11 cellular contexts compared by ENCODE assay signal in the genomic region with DNA sequence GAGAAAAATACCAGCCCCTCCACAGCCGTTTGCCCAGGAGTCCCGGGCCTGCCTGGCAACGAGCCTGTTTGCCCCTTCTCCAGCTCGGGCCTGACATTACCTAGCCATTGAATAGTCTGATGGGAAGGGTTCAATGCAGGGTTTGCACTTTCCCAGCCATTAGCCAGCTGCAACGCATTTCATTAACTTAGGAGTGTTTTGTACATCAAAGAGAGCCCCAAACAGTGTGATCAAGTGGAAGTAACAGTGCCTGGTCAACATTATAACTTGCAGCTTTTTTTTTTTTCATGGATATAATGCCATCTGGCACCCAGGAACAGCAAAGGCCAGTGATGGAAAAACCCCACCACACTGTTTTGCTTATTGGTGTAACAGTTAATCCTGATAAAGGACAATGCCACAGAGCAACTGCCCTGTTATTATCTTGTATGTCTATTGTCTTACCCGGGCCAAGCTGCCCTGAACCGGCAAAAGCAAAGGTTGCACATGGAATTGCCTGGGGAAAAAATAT. TPM values are rescaled to one million over a fixed set of nuclear protein-coding genes. Genes with fewer than 3 reads are reported as not detected.
DNase-seq lines count a peak whose midpoint lies in the region; ATAC-seq, FAIRE-seq and TF ChIP-seq lines count a peak whose summit lies in the region.
"Had no signal": no experiment of that assay in that cellular context is flagged by ENCODE, and none has a peak within 500 bp of the region (broad histone marks: within the 10 kb centered on the region; RNA-seq: fewer than 3 reads in every experiment).

No MANE protein-coding gene starts in this region.

- no peaks in the 10 kb centered on the region for H3K9me3 ChIP-seq in CD4-positive, CD25-positive, alpha-beta regulatory T cell (ENCODE audit: control insufficient read depth in 2 of 2, low read length in 2 of 2)
- H3K9me3 ChIP-seq in HUES48 (ENCODE audit: control insufficient read depth, insufficient read depth, low read length) (no peaks in the 10 kb centered on the region), thyroid gland (no peaks in the 10 kb centered on the region)

- H3K4me3 Mint-ChIP-seq in CD4-positive, CD25-positive, alpha-beta regulatory T cell = peak overlapping the region in 3 of 4 donors; percentile 10 to 66 (median 29)
- no peak overlapping the region for H3K4me3 Mint-ChIP-seq in activated CD4-positive, alpha-beta memory T cell treated with anti-CD3 and anti-CD28 coated beads for 36 hours
- H3K4me3 Mint-ChIP-seq: CD8-positive, alpha-beta memory T cell had no signal

- H3K4me3 ChIP-seq in CD4-positive, CD25-positive, alpha-beta regulatory T cell (ENCODE audit: low read depth, low read length) = no peak overlapping the region
- H3K4me3 ChIP-seq in HUES48 (ENCODE audit: low read depth, low read length) (peak overlapping the region; percentile 1; the same call in 1 of the 2 replicates), thyroid gland (replicated peaks in 1 of 3) (no peak overlapping the region)

- peak; percentile 96 for FAIRE-seq in islet of Langerhans (lab: Jason Lieb, UNC)

- no peak for TF ChIP-seq CTCF in thyroid gland (IDR thresholded peaks at IDR 0.05)

- no peaks in the 10 kb centered on the region for H3K27me3 Mint-ChIP-seq in CD4-positive, CD25-positive, alpha-beta regulatory T cell
- no peaks in the 10 kb centered on the region for H3K27me3 Mint-ChIP-seq in activated CD4-positive, alpha-beta memory T cell treated with anti-CD3 and anti-CD28 coated beads for 36 hours
- H3K27me3 Mint-ChIP-seq: CD8-positive, alpha-beta memory T cell had no signal

- ATAC-seq in CD4-positive, CD25-positive, alpha-beta regulatory T cell (ENCODE audit: low read depth in 2 of 2) = no peak
- no peak for ATAC-seq in GM21515 (IDR thresholded peaks at IDR 0.05; ENCODE audit: unreplicated experiment)
- ATAC-seq in GM19324 (IDR thresholded peaks at IDR 0.05; ENCODE audit: low FRiP score, unreplicated experiment) = no peak

- H3K36me3 Mint-ChIP-seq in CD4-positive, CD25-positive, alpha-beta regulatory T cell = peaks cover 9% of the 10 kb centered on the region
- H3K36me3 Mint-ChIP-seq in activated CD4-positive, alpha-beta memory T cell treated with anti-CD3 and anti-CD28 coated beads for 36 hours = no peaks in the 10 kb centered on the region

- intact Hi-C loops in thyroid gland (cut with DNase I) = no loop called here
- intact Hi-C loops in activated CD4-positive, alpha-beta memory T cell treated with anti-CD3 and anti-CD28 coated beads for 36 hours (cut with micrococcal nuclease) = loop anchor here (1.0 kb wide), 1 partner anchor 7 kb away; no protein-coding TSS in a partner anchor

- no peak overlapping the region for H3K9ac ChIP-seq in HUES48 (ENCODE audit: low read depth, low read length)

- peak overlapping the region in 1 of 3 donors; percentile 42 for H3K27ac Mint-ChIP-seq in CD4-positive, CD25-positive, alpha-beta regulatory T cell
- H3K27ac Mint-ChIP-seq in activated CD4-positive, alpha-beta memory T cell treated with anti-CD3 and anti-CD28 coated beads for 36 hours = no peak overlapping the region

- H3K4me1 ChIP-seq in CD4-positive, CD25-positive, alpha-beta regulatory T cell (ENCODE audit: control insufficient read depth, insufficient read depth, low read length, poor library complexity, severe bottlenecking) = peaks cover 40% of the 10 kb centered on the region
- H3K4me1 ChIP-seq in HUES48 (ENCODE audit: control insufficient read depth, insufficient read depth, low read length) = peaks cover 50% of the 10 kb centered on the region
- no peaks in the 10 kb centered on the region for H3K4me1 ChIP-seq in thyroid gland

- no peak for DNase-seq in CD4-positive, CD25-positive, alpha-beta regulatory T cell
- peak; percentile 78 for DNase-seq in NCI-H82 treated with DMSO at 0.1 percent for 48 hours (lab: John Stamatoyannopoulos, UW; ENCODE audit: unreplicated experiment)
- no peak for DNase-seq in thyroid gland
- DNase-seq in activated CD4-positive, alpha-beta memory T cell treated with anti-CD3 and anti-CD28 coated beads for 36 hours = no peak
- DNase-seq: activated effector memory CD4-positive, alpha-beta T cell treated with Interleukin-2 at 50 U/mL for 16 hours; CD8-positive, alpha-beta memory T cell; NCI-H2029 had no signal

- no peak for TF ChIP-seq POLR2A in thyroid gland (IDR thresholded peaks at IDR 0.05)

- peaks cover 32 to 73% (median 60%) of the 10 kb centered on the region in 4 donors for H3K4me1 Mint-ChIP-seq in CD4-positive, CD25-positive, alpha-beta regulatory T cell
- peaks cover 56% of the 10 kb centered on the region for H3K4me1 Mint-ChIP-seq in activated CD4-positive, alpha-beta memory T cell treated with anti-CD3 and anti-CD28 coated beads for 36 hours (ENCODE audit: low read depth)

- WGBS in thyroid gland, 2 donors = 63 to 70% methylated on average over 7 of the region's 7 CpGs

- no peaks in the 10 kb centered on the region for H3K9me3 Mint-ChIP-seq in CD4-positive, CD25-positive, alpha-beta regulatory T cell
- no peaks in the 10 kb centered on the region for H3K9me3 Mint-ChIP-seq in activated CD4-positive, alpha-beta memory T cell treated with anti-CD3 and anti-CD28 coated beads for 36 hours
- H3K9me3 Mint-ChIP-seq: CD8-positive, alpha-beta memory T cell had no signal

- no peaks in the 10 kb centered on the region for H3K27me3 ChIP-seq in CD4-positive, CD25-positive, alpha-beta regulatory T cell (ENCODE audit: control insufficient read depth, insufficient read depth, low read length)
- H3K27me3 ChIP-seq in HUES48 (ENCODE audit: control insufficient read depth, insufficient read depth, low read length) (no peaks in the 10 kb centered on the region), thyroid gland (no peaks in the 10 kb centered on the region)

- CTCF ChIA-PET in activated CD4-positive, alpha-beta memory T cell treated with anti-CD3 and anti-CD28 coated beads for 36 hours (lab: Charles Lee) = no interaction called here

- no peak overlapping the region for H3K27ac ChIP-seq in CD4-positive, CD25-positive, alpha-beta regulatory T cell (ENCODE audit: insufficient read depth, low read length, poor library complexity, severe bottlenecking)
- H3K27ac ChIP-seq in HUES48 (ENCODE audit: low read depth, low read length) (peak overlapping the region; percentile 85), thyroid gland (no peak overlapping the region)

- POLR2A ChIA-PET in activated CD4-positive, alpha-beta memory T cell treated with anti-CD3 and anti-CD28 coated beads for 36 hours (lab: Charles Lee) = no interaction called here

- H3K36me3 ChIP-seq in CD4-positive, CD25-positive, alpha-beta regulatory T cell (ENCODE audit: control insufficient read depth, insufficient read depth, low read length) = no peaks in the 10 kb centered on the region
- H3K36me3 ChIP-seq in HUES48 (ENCODE audit: control insufficient read depth, insufficient read depth, low read length) = no peaks in the 10 kb centered on the region
- no peaks in the 10 kb centered on the region for H3K36me3 ChIP-seq in thyroid gland

RNA-seq across cellular contexts. Expression of gene BTG1, which starts 38.0 kb away (rescaled TPM):
- 1,342 TPM for total RNA-seq in CD4-positive, CD25-positive, alpha-beta regulatory T cell
- polyA plus RNA-seq in CD4-positive, CD25-positive, alpha-beta regulatory T cell = 100 to 1,000 TPM; 509 to 939 (median 769) TPM
- total RNA-seq in thyroid gland = 10 to 100 TPM; 21.9 to 28.1 (median 24.3) TPM
- 100 to 1,000 TPM; 137 to 144 TPM for total RNA-seq in activated CD4-positive, alpha-beta memory T cell treated with anti-CD3 and anti-CD28 coated beads for 36 hours

Comparison
In these comparisons a context has a peak if more than half of its experiments do, and no peak if none do; other contexts are left out.
1. RNA of gene BTG1, which starts 38.0 kb away (total RNA-seq): 1,342 TPM in CD4-positive, CD25-positive, alpha-beta regulatory T cell (single experiment) and 137 to 144 TPM in activated CD4-positive, alpha-beta memory T cell treated with anti-CD3 and anti-CD28 coated beads for 36 hours; 21.9 to 28.1 TPM in thyroid gland; every median in the first group is over 4 times any median in the second.